25 cellular contexts compared by ENCODE assay signal in genomic region chr11:106309070-106309684, GRCh38.
DNase-seq lines count a peak whose midpoint lies in the region; ATAC-seq, FAIRE-seq and TF ChIP-seq lines count a peak whose summit lies in the region.
"Had no signal": no experiment of that assay in that cellular context is flagged by ENCODE, and none has a peak within 500 bp of the region (broad histone marks: within the 10 kb centered on the region; RNA-seq: fewer than 3 reads in every experiment).

No MANE protein-coding gene starts in this region.

- H3K36me3 ChIP-seq in SK-N-SH (replicated peaks in 1 of 2; ENCODE audit: control insufficient read depth in 1 of 2, insufficient read depth in 2 of 2, low read length in 1 of 2) (no peaks in the 10 kb centered on the region), astrocyte (ENCODE audit: insufficient read depth, low read length) (no peaks in the 10 kb centered on the region)
- H3K36me3 ChIP-seq: BLaER1 treated with 17β-estradiol and CSF1 and Interleukin-3, amounts not matched to agents 10 nM and 100 nM; SJSA1 had no signal

- H3K27me3 ChIP-seq in SK-N-SH (ENCODE audit: insufficient read depth) (no peaks in the 10 kb centered on the region), astrocyte (ENCODE audit: insufficient read depth, low read length) (no peaks in the 10 kb centered on the region), dorsolateral prefrontal cortex (no peaks in the 10 kb centered on the region)
- H3K27me3 ChIP-seq: BLaER1 treated with 17β-estradiol and CSF1 and Interleukin-3, amounts not matched to agents 10 nM and 100 nM; SJSA1 had no signal

- FAIRE-seq in G401.6 (lab: Jason Lieb, UNC) (peak; percentile 3), astrocyte (lab: Jason Lieb, UNC) (no peak)
- FAIRE-seq: A549, HepG2 had no signal

- intact Hi-C loops in dorsolateral prefrontal cortex (cut with DNase I): no loop called here

- H4K20me1 ChIP-seq in SK-N-SH (ENCODE audit: insufficient read depth): no peaks in the 10 kb centered on the region
- no peaks in the 10 kb centered on the region for H4K20me1 ChIP-seq in astrocyte (ENCODE audit: insufficient read depth, low read length)
- H4K20me1 ChIP-seq: BLaER1 treated with 17β-estradiol and CSF1 and Interleukin-3, amounts not matched to agents 10 nM and 100 nM had no signal

- H3K27ac ChIP-seq in SK-N-SH (ENCODE audit: low read depth in 2 of 2, low read length in 1 of 2) (no peak overlapping the region), astrocyte (ENCODE audit: low read depth, low read length) (no peak overlapping the region), dorsolateral prefrontal cortex (no peak overlapping the region)
- H3K27ac ChIP-seq: A549; BLaER1 treated with 17β-estradiol and CSF1 and Interleukin-3, amounts not matched to agents 10 nM and 100 nM; GM23248; SJSA1 had no signal

- H3K79me2 ChIP-seq in SK-N-SH (ENCODE audit: insufficient read depth) (no peaks in the 10 kb centered on the region), astrocyte (ENCODE audit: insufficient read depth, low read length) (no peaks in the 10 kb centered on the region)

- DNase-seq in Kasumi-1 (lab: John Stamatoyannopoulos, UW) (peak; percentile 36 to 37), SK-N-SH (no peak), astrocyte (ENCODE audit: low read depth) (peak; percentile 12), dorsolateral prefrontal cortex (no peak), NCI-H1417 (lab: John Stamatoyannopoulos, UW) (no peak), dedifferentiated amniotic fluid mesenchymal stem cell (ENCODE audit: extremely low spot score) (no peak)
- DNase-seq: AML-193; CD4-positive, alpha-beta T cell; DMS79; GM23248; H7; NCI-H1105; NCI-H2029 treated with DMSO at 0.1 percent for 48 hours; NCI-H446 treated with DMSO at 0.1 percent for 48 hours; NCI-H526; NCI-H82; NK-92 treated with Interleukin-12 subunit alpha and Interleukin-12 subunit beta, amount 100 ng/mL, for 24 hours; Right ventricle myocardium superior; RPMI8226 had no signal

- no peaks in the 10 kb centered on the region for H3K36me3 Mint-ChIP-seq in astrocyte (ENCODE audit: low read depth, unreplicated experiment)

- no peak overlapping the region for H3K27ac Mint-ChIP-seq in astrocyte (ENCODE audit: unreplicated experiment)
- H3K27ac Mint-ChIP-seq: CD4-positive, alpha-beta T cell had no signal

- TF ChIP-seq EP300 in SK-N-SH (IDR thresholded peaks at IDR 0.05; ENCODE audit: borderline replicate concordance in 1 of 2, low read depth in 1 of 2, low read length in 1 of 2): peak in 1 of 2 experiments; percentile 8; a peak in 1 of 4 replicates

- no peak overlapping the region for H3K4me3 Mint-ChIP-seq in astrocyte (ENCODE audit: unreplicated experiment)
- H3K4me3 Mint-ChIP-seq: CD4-positive, alpha-beta T cell had no signal

- H2AFZ ChIP-seq in SK-N-SH (ENCODE audit: low read depth) (no peak overlapping the region), astrocyte (ENCODE audit: low read depth, low read length) (no peak overlapping the region)
- H2AFZ ChIP-seq: GM23248 had no signal

- POLR2A ChIA-PET in SK-N-SH (lab: Yijun Ruan, JAX): no interaction called here

- H3K9me2 ChIP-seq in SK-N-SH: no peaks in the 10 kb centered on the region

- TF ChIP-seq CTCF in SK-N-SH (IDR thresholded peaks at IDR 0.05) (no peak), astrocyte (IDR thresholded peaks at IDR 0.05; ENCODE audit: insufficient read depth, low read depth, low read length) (no peak), dorsolateral prefrontal cortex (IDR thresholded peaks at IDR 0.05 in 54 of 56, conservative IDR thresholded peaks at IDR 0.05 in 2 of 56; ENCODE audit: low read depth in 1 of 56, partially characterized antibody in 56 of 56) (no peak)

- no peak overlapping the region for H3K4me3 ChIP-seq in SK-N-SH (ENCODE audit: low read depth in 2 of 2, low read length in 1 of 2)
- no peak overlapping the region for H3K4me3 ChIP-seq in astrocyte (ENCODE audit: insufficient read depth, low read depth, low read length)
- H3K4me3 ChIP-seq in dorsolateral prefrontal cortex: no peak overlapping the region
- H3K4me3 ChIP-seq: A549; BLaER1 treated with 17β-estradiol and CSF1 and Interleukin-3, amounts not matched to agents 10 nM and 100 nM; GM23248; SJSA1 had no signal

- H3K4me1 ChIP-seq in SK-N-SH (ENCODE audit: control insufficient read depth in 1 of 2, insufficient read depth in 2 of 2, low read depth in 1 of 2, low read length in 1 of 2) (no peaks in the 10 kb centered on the region; a peak in 1 of 4 replicates), astrocyte (ENCODE audit: insufficient read depth, low read length) (no peaks in the 10 kb centered on the region)
- H3K4me1 ChIP-seq: A549, SJSA1 had no signal

- no peaks in the 10 kb centered on the region for H3K9me3 ChIP-seq in SK-N-SH
- H3K9me3 ChIP-seq in astrocyte (ENCODE audit: insufficient read depth, low read depth, low read length): no peaks in the 10 kb centered on the region
- H3K9me3 ChIP-seq: A549; BLaER1 treated with 17β-estradiol and CSF1 and Interleukin-3, amounts not matched to agents 10 nM and 100 nM; SJSA1 had no signal

- no peaks in the 10 kb centered on the region for H3F3A ChIP-seq in SK-N-SH (replicated peaks; ENCODE audit: insufficient read depth)

- 27% methylated on average over 2 of the region's 2 CpGs for WGBS in SK-N-SH (ENCODE audit: low lambda C conversion rate)

- CTCF ChIA-PET in SK-N-SH (lab: Yijun Ruan, JAX): no interaction called here

- H3K4me2 ChIP-seq in SK-N-SH: no peak overlapping the region
- no peak overlapping the region for H3K4me2 ChIP-seq in astrocyte (ENCODE audit: low read length)
- H3K4me2 ChIP-seq: A549 had no signal

- peaks cover 3% of the 10 kb centered on the region for H3K9me3 Mint-ChIP-seq in astrocyte (ENCODE audit: unreplicated experiment)

- no peak for TF ChIP-seq RAD21 in SK-N-SH (IDR thresholded peaks at IDR 0.05; ENCODE audit: low read length)

- H3K27me3 Mint-ChIP-seq in astrocyte (ENCODE audit: low read depth, unreplicated experiment): no peaks in the 10 kb centered on the region
- H3K27me3 Mint-ChIP-seq: CD4-positive, alpha-beta T cell had no signal

- ATAC-seq in GM19351 (IDR thresholded peaks at IDR 0.05; ENCODE audit: unreplicated experiment): no peak
- ATAC-seq: A549, HepG2 had no signal

- H3K9ac ChIP-seq in SK-N-SH (no peak overlapping the region), astrocyte (ENCODE audit: low read length) (no peak overlapping the region)
- H3K9ac ChIP-seq: BLaER1 treated with 17β-estradiol and CSF1 and Interleukin-3, amounts not matched to agents 10 nM and 100 nM; GM23248 had no signal

- H3K4me1 Mint-ChIP-seq in astrocyte (ENCODE audit: low read depth, unreplicated experiment): peaks cover 5% of the 10 kb centered on the region

TF ChIP-seq in SK-N-SH, 30 proteins besides CTCF, POLR2A, EP300 and RAD21:
- peak; percentile 63 for TF ChIP-seq TCF12 (IDR thresholded peaks at IDR 0.05)
- no peak for TF ChIP-seq MAX (IDR thresholded peaks at IDR 0.05; ENCODE audit: low read depth)
- TF ChIP-seq PBX3 (IDR thresholded peaks at IDR 0.05): peak; percentile 27; the same call in 1 of the 2 replicates

Comparison
In these comparisons a context has a peak if more than half of its experiments do, and no peak if none do; other contexts are left out.
1. DNase-seq: peak in Kasumi-1 (2 of 2) and astrocyte (single experiment); none in SK-N-SH (single experiment), dorsolateral prefrontal cortex (0 of 10), NCI-H1417 (0 of 3) and dedifferentiated amniotic fluid mesenchymal stem cell (single experiment).